In the genomic region with DNA sequence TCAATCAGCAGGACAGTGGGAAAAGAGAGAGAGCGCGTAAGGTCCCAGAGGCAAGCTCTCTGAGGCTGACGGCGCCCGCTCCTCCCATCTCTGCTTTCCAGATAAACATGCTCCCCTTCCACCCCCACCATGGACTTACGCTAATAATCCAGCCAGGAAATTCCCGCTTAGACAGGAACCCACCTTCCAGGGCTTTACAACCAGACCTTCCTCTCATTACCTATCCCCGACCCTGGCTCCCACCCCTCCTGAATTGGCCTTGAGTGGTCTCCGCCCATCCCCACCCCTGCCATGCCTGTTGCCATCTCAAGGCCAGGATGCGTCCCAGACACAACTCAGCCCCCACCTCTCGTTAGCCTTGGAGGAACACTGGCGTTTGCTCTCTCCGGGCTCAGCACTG, we compare ENCODE assay signal across 14 cellular contexts.
A peak's percentile ranks its signal among the peaks of the same experiment; 100 is the strongest.
DNase-seq lines count a peak whose midpoint lies in the region; ATAC-seq and TF ChIP-seq lines count a peak whose summit lies in the region.
"Had no signal": no experiment of that assay in that cellular context is flagged by ENCODE, and none has a peak within 500 bp of the region (broad histone marks: within the 10 kb centered on the region; RNA-seq: fewer than 3 reads in every experiment).

No MANE protein-coding gene starts in this region.

- H3K27me3 ChIP-seq in mesendoderm (ENCODE audit: insufficient read depth, low read length, poor library complexity) (no peaks in the 10 kb centered on the region), testis (no peaks in the 10 kb centered on the region), right cardiac atrium (ENCODE audit: control insufficient read depth, insufficient read depth) (no peaks in the 10 kb centered on the region)

- H3K4me3 ChIP-seq in mesendoderm (ENCODE audit: low read length) (no peak overlapping the region), testis (no peak overlapping the region), right cardiac atrium (ENCODE audit: low read length) (no peak overlapping the region)
- H3K4me3 ChIP-seq: HAP-1 had no signal

- no peak overlapping the region for H4K8ac ChIP-seq in mesendoderm (ENCODE audit: low read depth, low read length)

- DNase-seq in ELF-1 (ENCODE audit: low read depth, low spot score) (peak; percentile 22), WTC11 (ENCODE audit: low spot score) (no peak), mesendoderm (peak; percentile 42), testis (peak; percentile 18), NCI-H187 (lab: John Stamatoyannopoulos, UW) (no peak), right cardiac atrium (no peak)
- no peak for DNase-seq in activated T-helper 2 cell treated with anti-CD3 and anti-CD28 coated beads, Interferon-gamma antibody, Interleukin-2, Interleukin-4, amounts not matched to agents 10 μg/mL and 5 μg/mL and 100 μg/mL, durations not matched to agents 14 hours and 24 hours and 36 hours (ENCODE audit: low spot score)
- DNase-seq: ACHN; C1 segment of cervical spinal cord; CD4-positive, alpha-beta T cell; DMS79; GDM1; HFFc6 had no signal

- no peaks in the 10 kb centered on the region for H3K79me2 ChIP-seq in mesendoderm (ENCODE audit: control insufficient read depth, insufficient read depth, low read length)

- H3K4me2 ChIP-seq in mesendoderm (ENCODE audit: low read length): no peak overlapping the region

- H3K4me1 ChIP-seq in mesendoderm (ENCODE audit: control insufficient read depth, low read depth, low read length): peaks cover 2% of the 10 kb centered on the region
- peaks cover 4% of the 10 kb centered on the region for H3K4me1 ChIP-seq in testis
- peaks cover 2% of the 10 kb centered on the region for H3K4me1 ChIP-seq in right cardiac atrium (ENCODE audit: control insufficient read depth, insufficient read depth, low read length)
- H3K4me1 ChIP-seq: HAP-1 had no signal

- H3K79me1 ChIP-seq in mesendoderm (ENCODE audit: low read length): no peaks in the 10 kb centered on the region

- no CpG with 5 or more reads among the region's 13 CpGs for WGBS in mesendoderm (ENCODE audit: extremely low coverage, insufficient coverage, low lambda C conversion rate)
- WGBS in testis, 2 donors: 44 to 54% methylated on average over 13 of the region's 13 CpGs
- 76% methylated on average over 13 of the region's 13 CpGs for WGBS in right cardiac atrium

- H2BK120ac ChIP-seq in mesendoderm (ENCODE audit: low read depth, low read length): no peak overlapping the region

- POLR2A ChIA-PET in WTC11 (lab: Charles Lee): no interaction called here

- H3K4me3 Mint-ChIP-seq in WTC11: no peak overlapping the region
- no peak overlapping the region for H3K4me3 Mint-ChIP-seq in activated T-helper 2 cell treated with anti-CD3 and anti-CD28 coated beads, Interferon-gamma antibody, Interleukin-2, Interleukin-4, amounts not matched to agents 10 μg/mL and 5 μg/mL and 100 μg/mL, durations not matched to agents 14 hours and 24 hours and 36 hours (ENCODE audit: low read depth)
- H3K4me3 Mint-ChIP-seq: CD4-positive, alpha-beta T cell; HFFc6 had no signal

- no peak overlapping the region for H3K27ac ChIP-seq in mesendoderm (ENCODE audit: low read depth, low read length)
- H3K27ac ChIP-seq in testis: no peak overlapping the region
- no peak overlapping the region for H3K27ac ChIP-seq in right cardiac atrium (ENCODE audit: low read length)

- H4K5ac ChIP-seq in mesendoderm (ENCODE audit: low read length): no peak overlapping the region

- no peak overlapping the region for H2AK5ac ChIP-seq in mesendoderm (ENCODE audit: low read length)

- H3K9me3 ChIP-seq in testis (no peaks in the 10 kb centered on the region), right cardiac atrium (ENCODE audit: control insufficient read depth, low read length) (no peaks in the 10 kb centered on the region)
- H3K9me3 ChIP-seq: HAP-1 had no signal

- peak; percentile 51 for ATAC-seq in WTC11
- ATAC-seq in right cardiac atrium: no peak

- H3K27me3 Mint-ChIP-seq in WTC11 (ENCODE audit: low read depth): no peaks in the 10 kb centered on the region
- H3K27me3 Mint-ChIP-seq in activated T-helper 2 cell treated with anti-CD3 and anti-CD28 coated beads, Interferon-gamma antibody, Interleukin-2, Interleukin-4, amounts not matched to agents 10 μg/mL and 5 μg/mL and 100 μg/mL, durations not matched to agents 14 hours and 24 hours and 36 hours (ENCODE audit: low read depth): peaks cover 12% of the 10 kb centered on the region

- H2BK15ac ChIP-seq in mesendoderm (replicated peaks; ENCODE audit: low read depth): no peak overlapping the region

- H3K9me3 Mint-ChIP-seq in WTC11: peaks cover 5% of the 10 kb centered on the region; the same call in 1 of the 2 replicates
- no peaks in the 10 kb centered on the region for H3K9me3 Mint-ChIP-seq in activated T-helper 2 cell treated with anti-CD3 and anti-CD28 coated beads, Interferon-gamma antibody, Interleukin-2, Interleukin-4, amounts not matched to agents 10 μg/mL and 5 μg/mL and 100 μg/mL, durations not matched to agents 14 hours and 24 hours and 36 hours
- H3K9me3 Mint-ChIP-seq: CD4-positive, alpha-beta T cell; HFFc6 had no signal

- H3K4ac ChIP-seq in mesendoderm (ENCODE audit: low read depth, low read length): no peak overlapping the region

- no peaks in the 10 kb centered on the region for H3K36me3 ChIP-seq in mesendoderm (ENCODE audit: control insufficient read depth, insufficient read depth, low read length)
- H3K36me3 ChIP-seq in testis (ENCODE audit: low read depth, missing control alignments): no peaks in the 10 kb centered on the region
- H3K36me3 ChIP-seq: HAP-1 had no signal

- H3K23ac ChIP-seq in mesendoderm (ENCODE audit: low read length): no peak overlapping the region

- CTCF ChIA-PET in WTC11 (lab: Charles Lee): interaction anchor here (1.5 kb wide), 1 partner anchor 27 kb away, joined by 4 read pairs; no protein-coding TSS in a partner anchor

- H3K56ac ChIP-seq in mesendoderm (ENCODE audit: low read length): no peak overlapping the region

- peaks cover 18% of the 10 kb centered on the region for H3K4me1 Mint-ChIP-seq in WTC11
- no peaks in the 10 kb centered on the region for H3K4me1 Mint-ChIP-seq in activated T-helper 2 cell treated with anti-CD3 and anti-CD28 coated beads, Interferon-gamma antibody, Interleukin-2, Interleukin-4, amounts not matched to agents 10 μg/mL and 5 μg/mL and 100 μg/mL, durations not matched to agents 14 hours and 24 hours and 36 hours (ENCODE audit: low read depth)

- TF ChIP-seq CTCF in WTC11 (IDR thresholded peaks at IDR 0.05) (no peak), testis (IDR thresholded peaks at IDR 0.05) (no peak)

- no peak for TF ChIP-seq POLR2A in testis (IDR thresholded peaks at IDR 0.05)

- no peak overlapping the region for H2BK5ac ChIP-seq in mesendoderm (ENCODE audit: low read length)

- H3K36me3 Mint-ChIP-seq in WTC11: no peaks in the 10 kb centered on the region
- H3K36me3 Mint-ChIP-seq in activated T-helper 2 cell treated with anti-CD3 and anti-CD28 coated beads, Interferon-gamma antibody, Interleukin-2, Interleukin-4, amounts not matched to agents 10 μg/mL and 5 μg/mL and 100 μg/mL, durations not matched to agents 14 hours and 24 hours and 36 hours (ENCODE audit: low read depth): no peaks in the 10 kb centered on the region

- H3K9ac ChIP-seq in mesendoderm (ENCODE audit: low read length): no peak overlapping the region

- no peak overlapping the region for H3K18ac ChIP-seq in mesendoderm (ENCODE audit: low read length)

- H3K27ac Mint-ChIP-seq in WTC11: no peak overlapping the region
- no peak overlapping the region for H3K27ac Mint-ChIP-seq in activated T-helper 2 cell treated with anti-CD3 and anti-CD28 coated beads, Interferon-gamma antibody, Interleukin-2, Interleukin-4, amounts not matched to agents 10 μg/mL and 5 μg/mL and 100 μg/mL, durations not matched to agents 14 hours and 24 hours and 36 hours
- H3K27ac Mint-ChIP-seq: CD4-positive, alpha-beta T cell; HFFc6 had no signal

- intact Hi-C loops in testis (cut with DNase I; ENCODE audit: low total_unique reads) (no loop called here), right cardiac atrium (cut with DNase I) (no loop called here)
- intact Hi-C loops in activated T-helper 2 cell treated with anti-CD3 and anti-CD28 coated beads, Interferon-gamma antibody, Interleukin-2, Interleukin-4, amounts not matched to agents 10 μg/mL and 5 μg/mL and 100 μg/mL, durations not matched to agents 14 hours and 24 hours and 36 hours (cut with micrococcal nuclease): no loop called here

TF ChIP-seq in WTC11, 78 proteins besides CTCF, POLR2A, EP300 and RAD21:
- no peak for TF ChIP-seq NR3C1 (CRISPR knock-in tag; conservative IDR thresholded peaks at IDR 0.05; ENCODE audit: low read depth)
- TF ChIP-seq, protein P1, sequence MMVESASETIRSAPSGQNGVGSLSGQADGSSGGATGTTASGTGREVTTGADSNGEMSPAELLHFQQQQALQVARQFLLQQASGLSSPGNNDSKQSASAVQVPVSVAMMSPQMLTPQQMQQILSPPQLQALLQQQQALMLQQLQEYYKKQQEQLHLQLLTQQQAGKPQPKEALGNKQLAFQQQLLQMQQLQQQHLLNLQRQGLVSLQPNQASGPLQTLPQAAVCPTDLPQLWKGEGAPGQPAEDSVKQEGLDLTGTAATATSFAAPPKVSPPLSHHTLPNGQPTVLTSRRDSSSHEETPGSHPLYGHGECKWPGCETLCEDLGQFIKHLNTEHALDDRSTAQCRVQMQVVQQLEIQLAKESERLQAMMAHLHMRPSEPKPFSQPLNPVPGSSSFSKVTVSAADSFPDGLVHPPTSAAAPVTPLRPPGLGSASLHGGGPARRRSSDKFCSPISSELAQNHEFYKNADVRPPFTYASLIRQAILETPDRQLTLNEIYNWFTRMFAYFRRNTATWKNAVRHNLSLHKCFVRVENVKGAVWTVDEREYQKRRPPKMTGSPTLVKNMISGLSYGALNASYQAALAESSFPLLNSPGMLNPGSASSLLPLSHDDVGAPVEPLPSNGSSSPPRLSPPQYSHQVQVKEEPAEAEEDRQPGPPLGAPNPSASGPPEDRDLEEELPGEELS (CRISPR knock-in tag; IDR thresholded peaks at IDR 0.05): no peak
- no peak for TF ChIP-seq MYBL2 (CRISPR knock-in tag; IDR thresholded peaks at IDR 0.05)

Comparison
In these comparisons a context has a peak if more than half of its experiments do, and no peak if none do; other contexts are left out.
1. DNase-seq: peak in ELF-1 (single experiment), mesendoderm (single experiment) and testis (single experiment); none in WTC11 (single experiment), NCI-H187 (0 of 2), activated T-helper 2 cell treated with anti-CD3 and anti-CD28 coated beads, Interferon-gamma antibody, Interleukin-2, Interleukin-4, amounts not matched to agents 10 μg/mL and 5 μg/mL and 100 μg/mL, durations not matched to agents 14 hours and 24 hours and 36 hours (single experiment) and right cardiac atrium (0 of 3).